Comparison of ENCODE assay signal across 1 cellular context in the genomic region with DNA sequence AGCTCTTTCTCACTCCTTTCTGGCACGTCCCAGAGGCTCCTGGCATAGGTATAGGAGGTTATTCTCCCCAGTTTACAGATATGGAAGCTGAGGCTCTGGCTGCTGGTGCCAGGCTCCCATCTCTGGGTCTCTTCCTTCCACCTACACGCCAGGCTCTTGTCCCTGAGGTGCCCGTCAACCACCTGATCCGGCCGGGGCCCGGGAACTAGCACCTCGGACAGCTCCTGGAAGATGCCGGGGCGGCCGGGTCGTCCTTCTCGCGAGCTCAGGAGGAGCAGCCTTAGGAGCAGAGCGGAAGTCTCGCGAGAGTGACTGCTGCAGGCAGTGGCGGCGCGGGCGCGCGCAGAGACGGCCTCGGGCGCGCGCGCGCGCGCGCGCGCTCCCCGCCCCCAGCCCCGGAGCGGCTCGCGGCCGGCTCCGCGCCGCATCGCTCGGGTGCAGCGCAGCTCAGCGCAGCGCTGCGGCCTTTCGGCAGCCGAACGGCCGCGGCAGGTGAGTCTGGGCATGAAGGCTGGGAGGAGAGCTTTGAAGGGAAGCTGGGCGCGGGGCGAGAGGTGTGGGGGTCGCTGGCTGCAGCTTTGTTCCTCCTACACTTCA.
TF ChIP-seq lines count a peak whose summit lies in the region.

A gene with protein sequence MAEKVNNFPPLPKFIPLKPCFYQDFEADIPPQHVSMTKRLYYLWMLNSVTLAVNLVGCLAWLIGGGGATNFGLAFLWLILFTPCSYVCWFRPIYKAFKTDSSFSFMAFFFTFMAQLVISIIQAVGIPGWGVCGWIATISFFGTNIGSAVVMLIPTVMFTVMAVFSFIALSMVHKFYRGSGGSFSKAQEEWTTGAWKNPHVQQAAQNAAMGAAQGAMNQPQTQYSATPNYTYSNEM (plus strand): TSS at position 382 of the 597 bp plus-strand sequence. CDS start 16,277 bp downstream, outside the sequence.

TF ChIP-seq in HCT116, 20 proteins besides CTCF, POLR2A, EP300 and RAD21 (continued from another document):
- TF ChIP-seq, protein P1, sequence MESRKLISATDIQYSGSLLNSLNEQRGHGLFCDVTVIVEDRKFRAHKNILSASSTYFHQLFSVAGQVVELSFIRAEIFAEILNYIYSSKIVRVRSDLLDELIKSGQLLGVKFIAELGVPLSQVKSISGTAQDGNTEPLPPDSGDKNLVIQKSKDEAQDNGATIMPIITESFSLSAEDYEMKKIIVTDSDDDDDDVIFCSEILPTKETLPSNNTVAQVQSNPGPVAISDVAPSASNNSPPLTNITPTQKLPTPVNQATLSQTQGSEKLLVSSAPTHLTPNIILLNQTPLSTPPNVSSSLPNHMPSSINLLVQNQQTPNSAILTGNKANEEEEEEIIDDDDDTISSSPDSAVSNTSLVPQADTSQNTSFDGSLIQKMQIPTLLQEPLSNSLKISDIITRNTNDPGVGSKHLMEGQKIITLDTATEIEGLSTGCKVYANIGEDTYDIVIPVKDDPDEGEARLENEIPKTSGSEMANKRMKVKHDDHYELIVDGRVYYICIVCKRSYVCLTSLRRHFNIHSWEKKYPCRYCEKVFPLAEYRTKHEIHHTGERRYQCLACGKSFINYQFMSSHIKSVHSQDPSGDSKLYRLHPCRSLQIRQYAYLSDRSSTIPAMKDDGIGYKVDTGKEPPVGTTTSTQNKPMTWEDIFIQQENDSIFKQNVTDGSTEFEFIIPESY (IDR thresholded peaks at IDR 0.05; ENCODE audit: extremely low read depth, insufficient replicate concordance, low read length) = peak; percentile 99
- TF ChIP-seq, protein P2, sequence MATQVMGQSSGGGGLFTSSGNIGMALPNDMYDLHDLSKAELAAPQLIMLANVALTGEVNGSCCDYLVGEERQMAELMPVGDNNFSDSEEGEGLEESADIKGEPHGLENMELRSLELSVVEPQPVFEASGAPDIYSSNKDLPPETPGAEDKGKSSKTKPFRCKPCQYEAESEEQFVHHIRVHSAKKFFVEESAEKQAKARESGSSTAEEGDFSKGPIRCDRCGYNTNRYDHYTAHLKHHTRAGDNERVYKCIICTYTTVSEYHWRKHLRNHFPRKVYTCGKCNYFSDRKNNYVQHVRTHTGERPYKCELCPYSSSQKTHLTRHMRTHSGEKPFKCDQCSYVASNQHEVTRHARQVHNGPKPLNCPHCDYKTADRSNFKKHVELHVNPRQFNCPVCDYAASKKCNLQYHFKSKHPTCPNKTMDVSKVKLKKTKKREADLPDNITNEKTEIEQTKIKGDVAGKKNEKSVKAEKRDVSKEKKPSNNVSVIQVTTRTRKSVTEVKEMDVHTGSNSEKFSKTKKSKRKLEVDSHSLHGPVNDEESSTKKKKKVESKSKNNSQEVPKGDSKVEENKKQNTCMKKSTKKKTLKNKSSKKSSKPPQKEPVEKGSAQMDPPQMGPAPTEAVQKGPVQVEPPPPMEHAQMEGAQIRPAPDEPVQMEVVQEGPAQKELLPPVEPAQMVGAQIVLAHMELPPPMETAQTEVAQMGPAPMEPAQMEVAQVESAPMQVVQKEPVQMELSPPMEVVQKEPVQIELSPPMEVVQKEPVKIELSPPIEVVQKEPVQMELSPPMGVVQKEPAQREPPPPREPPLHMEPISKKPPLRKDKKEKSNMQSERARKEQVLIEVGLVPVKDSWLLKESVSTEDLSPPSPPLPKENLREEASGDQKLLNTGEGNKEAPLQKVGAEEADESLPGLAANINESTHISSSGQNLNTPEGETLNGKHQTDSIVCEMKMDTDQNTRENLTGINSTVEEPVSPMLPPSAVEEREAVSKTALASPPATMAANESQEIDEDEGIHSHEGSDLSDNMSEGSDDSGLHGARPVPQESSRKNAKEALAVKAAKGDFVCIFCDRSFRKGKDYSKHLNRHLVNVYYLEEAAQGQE (IDR thresholded peaks at IDR 0.05; ENCODE audit: low read depth) = peak; percentile 93
TF ChIP-seq in HCT116: peak in this region for 5.
